ENCODE assay signal across 8 cellular contexts in genomic region chr1:1157914-1158710, GRCh38. TPM values are rescaled to one million over a fixed set of nuclear protein-coding genes. Genes with fewer than 3 reads are reported as not detected.
DNase-seq lines count a peak whose midpoint lies in the region; ATAC-seq and TF ChIP-seq lines count a peak whose summit lies in the region.

No MANE protein-coding gene starts in this region.

- H3K27me3 ChIP-seq in spleen (replicated peaks in 1 of 7), result peaks cover 0 to 20% (median 11%) of the 10 kb centered on the region in 7 donors

- H3K4me3 Mint-ChIP-seq in central memory CD8-positive, alpha-beta T cell, result peak overlapping the region; percentile 77

- peaks cover 7% of the 10 kb centered on the region for H3K36me3 Mint-ChIP-seq in central memory CD8-positive, alpha-beta T cell (ENCODE audit: insufficient read depth)

- H3K9ac ChIP-seq in SK-N-MC (ENCODE audit: insufficient read length), result peak overlapping the region; percentile 77

- WGBS in spleen, 5 donors, result 6 to 34% (median 9%) methylated on average over 18 to 46 of the region's 46 CpGs

- H3K27ac ChIP-seq in SK-N-MC (peak overlapping the region; percentile 92), spleen (peak overlapping the region; percentile 92 to 98 (median 95))

- H3K4me1 Mint-ChIP-seq in central memory CD8-positive, alpha-beta T cell, result peaks cover 1% of the 10 kb centered on the region

- ATAC-seq in central memory CD8-positive, alpha-beta T cell (replicated peaks; ENCODE audit: extremely low read depth, poor library complexity, severe bottlenecking), result peak; percentile 75

- H3K36me3 ChIP-seq in SK-N-MC (ENCODE audit: insufficient read depth, low read length) (no peaks in the 10 kb centered on the region), spleen (no peaks in the 10 kb centered on the region)

- peak overlapping the region; percentile 81 for H3K27ac Mint-ChIP-seq in central memory CD8-positive, alpha-beta T cell (ENCODE audit: low read depth)

- intact Hi-C loops in spleen (cut with DNase I; ENCODE audit: low total_unique reads), result no loop called here

- TF ChIP-seq POLR2A in spleen (IDR thresholded peaks at IDR 0.05), result no peak

- TF ChIP-seq CTCF in HFF-Myc (IDR thresholded peaks at IDR 0.05; ENCODE audit: low read depth, low read length, missing control alignments), result no peak
- no peak for TF ChIP-seq CTCF in spleen (IDR thresholded peaks at IDR 0.05 in 8 of 11, conservative IDR thresholded peaks at IDR 0.05 in 3 of 11)

- H3K4me1 ChIP-seq in spleen, result peaks cover 6 to 21% (median 14%) of the 10 kb centered on the region in 6 donors

- DNase-seq in EH (ENCODE audit: low read depth) (peak; percentile 34), HFF-Myc (ENCODE audit: extremely low read depth, low read depth) (no peak), SK-N-MC (ENCODE audit: low read depth, low spot score) (no peak), islet precursor cell (peak; percentile 87), spleen (no peak), HK-2 (ENCODE audit: unreplicated experiment) (no peak), NCI-H510A (lab: John Stamatoyannopoulos, UW) (no peak)
- peak in 1 of 2 donors; percentile 25 for DNase-seq in central memory CD8-positive, alpha-beta T cell (ENCODE audit: low spot score in 2 of 2)

- H3K9me3 ChIP-seq in SK-N-MC (ENCODE audit: low read depth, low read length) (no peaks in the 10 kb centered on the region), spleen (peaks cover 0 to 12% (median 2%) of the 10 kb centered on the region in 8 donors)

- peaks cover 12% of the 10 kb centered on the region for H3K9me3 Mint-ChIP-seq in central memory CD8-positive, alpha-beta T cell

- H3K4me3 ChIP-seq in HFF-Myc (replicated peaks; ENCODE audit: low read depth, low read length) (peak overlapping the region; percentile 41), SK-N-MC (peak overlapping the region; percentile 76), spleen (peak overlapping the region; percentile 33 to 84 (median 55))

- no peaks in the 10 kb centered on the region for H3K27me3 Mint-ChIP-seq in central memory CD8-positive, alpha-beta T cell

RNA-seq across cellular contexts. Expression of gene TTLL10, which starts 15.6 kb away (rescaled TPM):
- total RNA-seq in spleen, result under 1 TPM in 2 of 7 donors, not detected in 5; 0.17 to 0.34 TPM
- polyA plus RNA-seq in spleen, result under 1 TPM in 2 of 3 donors, not detected in 1; 0.02 to 0.03 TPM

RNA-seq across cellular contexts. Expression of gene C1orf159, which starts 42.2 kb away (rescaled TPM):
- total RNA-seq in spleen, result 10 to 100 TPM; 12.1 to 22.5 (median 18.7) TPM
- 10 to 100 TPM in 2 of 3 donors, 1 to 10 TPM in 1; 8.5 to 25.7 (median 24.1) TPM for polyA plus RNA-seq in spleen

RNA-seq across cellular contexts. Expression of gene TNFRSF18, which starts 48.3 kb away (rescaled TPM):
- 1 to 10 TPM; 5.2 to 9.9 (median 7.5) TPM for total RNA-seq in spleen
- polyA plus RNA-seq in spleen, result 10 to 100 TPM in 1 of 3 donors, 1 to 10 TPM in 2; 7.2 to 16.3 (median 9.3) TPM

RNA-seq across cellular contexts. Expression of gene TNFRSF4, which starts 55.8 kb away (rescaled TPM):
- 10 to 100 TPM in 5 of 7 donors, 1 to 10 TPM in 2; 6.6 to 18.9 (median 12.5) TPM for total RNA-seq in spleen
- 10 to 100 TPM; 14.7 to 23.4 (median 14.7) TPM for polyA plus RNA-seq in spleen

Comparison
In these comparisons a context has a peak if more than half of its experiments do, and no peak if none do; other contexts are left out.
1. DNase-seq: peak in EH (single experiment) and islet precursor cell (single experiment); none in HFF-Myc (single experiment), SK-N-MC (single experiment), spleen (single experiment), HK-2 (single experiment) and NCI-H510A (single experiment).
2. Peak in every context shown above with its lines, with median percentiles within 50 percentile points of each other: H3K4me3 ChIP-seq.